20 cellular contexts compared by ENCODE assay signal in the genomic region with DNA sequence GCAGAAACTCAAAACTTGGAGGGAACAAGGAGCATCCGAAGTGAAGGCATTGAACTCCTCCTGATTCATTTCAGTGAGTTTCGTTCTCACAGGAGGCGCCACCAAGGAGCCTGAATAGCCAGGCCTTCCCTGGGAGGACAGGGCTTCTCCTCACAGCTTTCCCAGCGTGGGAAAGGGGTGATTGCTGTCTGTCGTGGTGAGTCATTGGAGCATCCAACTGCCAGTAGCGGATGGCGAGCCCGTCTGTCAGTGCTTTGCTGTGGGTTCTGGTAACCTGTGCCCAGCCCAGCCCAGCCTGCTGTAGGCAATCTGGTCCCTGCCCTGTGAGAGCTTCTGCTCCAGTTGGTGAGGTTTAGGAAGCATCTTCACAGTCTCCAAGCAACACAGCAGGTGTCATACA. TPM values are rescaled to one million over a fixed set of nuclear protein-coding genes. Genes with fewer than 3 reads are reported as not detected.
DNase-seq lines count a peak whose midpoint lies in the region; ATAC-seq and TF ChIP-seq lines count a peak whose summit lies in the region.
"Had no signal": no experiment of that assay in that cellular context is flagged by ENCODE, and none has a peak within 500 bp of the region (broad histone marks: within the 10 kb centered on the region; RNA-seq: fewer than 3 reads in every experiment).

No MANE protein-coding gene starts in this region.

- no peak for ATAC-seq in right cardiac atrium
- no peak for ATAC-seq in GM21390 (IDR thresholded peaks at IDR 0.05; ENCODE audit: unreplicated experiment)
- ATAC-seq in GM19467 (IDR thresholded peaks at IDR 0.05; ENCODE audit: unreplicated experiment): no peak
- ATAC-seq: HCT116 had no signal

- TF ChIP-seq CTCF in HFFc6 (IDR thresholded peaks at IDR 0.05): no peak
- TF ChIP-seq CTCF in RWPE1 (conservative IDR thresholded peaks at IDR 0.05; ENCODE audit: low read depth): no peak
- no peak for TF ChIP-seq CTCF in Calu3 (IDR thresholded peaks at IDR 0.05; ENCODE audit: unreplicated experiment)

- BruUV-seq in Calu3 (replicated peaks; lab: Mats Ljungman, UMichigan): no TSS peak

- H3K4me1 ChIP-seq in right cardiac atrium (ENCODE audit: control insufficient read depth, insufficient read depth, low read length): peaks cover 6% of the 10 kb centered on the region
- peaks cover 76 to 82% (median 79%) of the 10 kb centered on the region in 3 donors for H3K4me1 ChIP-seq in skeletal muscle tissue (ENCODE audit: control insufficient read depth in 3 of 3, insufficient read depth in 3 of 3, low read length in 3 of 3)
- H3K4me1 ChIP-seq: SJCRH30 had no signal

- H3K9me3 Mint-ChIP-seq in HFFc6: no peaks in the 10 kb centered on the region
- no peaks in the 10 kb centered on the region for H3K9me3 Mint-ChIP-seq in Calu3 (ENCODE audit: low read depth, unreplicated experiment)
- H3K9me3 Mint-ChIP-seq: CD14-positive monocyte had no signal

- peaks cover 61 to 64% (median 62%) of the 10 kb centered on the region in 3 donors for H3K36me3 ChIP-seq in skeletal muscle tissue (ENCODE audit: control insufficient read depth in 3 of 3, insufficient read depth in 3 of 3, low read length in 3 of 3)

- H3K27ac Mint-ChIP-seq in HFFc6 (peak overlapping the region; percentile 24; the same call in 1 of the 2 replicates), Calu3 (ENCODE audit: unreplicated experiment) (no peak overlapping the region)

- H3K27ac ChIP-seq in RWPE1 (peak overlapping the region; percentile 81), right cardiac atrium (ENCODE audit: low read length) (peak overlapping the region; percentile 79), skeletal muscle tissue (ENCODE audit: low read depth, low read length) (peak overlapping the region; percentile 51)
- H3K27ac ChIP-seq: SJCRH30 had no signal

- peak overlapping the region in 2 of 3 donors; percentile 67 to 76 for H3K9ac ChIP-seq in skeletal muscle tissue (ENCODE audit: low read depth in 1 of 3, low read length in 3 of 3)

- H3K9me3 ChIP-seq in right cardiac atrium (ENCODE audit: control insufficient read depth, low read length) (no peaks in the 10 kb centered on the region), skeletal muscle tissue (ENCODE audit: control insufficient read depth in 3 of 3, low read length in 3 of 3) (no peaks in the 10 kb centered on the region)
- H3K9me3 ChIP-seq: SJCRH30 had no signal

- H3K4me3 Mint-ChIP-seq in HFFc6 (no peak overlapping the region), Calu3 (ENCODE audit: low read depth, unreplicated experiment) (no peak overlapping the region)
- H3K4me3 Mint-ChIP-seq: CD14-positive monocyte had no signal

- CTCF ChIA-PET in RWPE1 (lab: Yijun Ruan, JAX) (no interaction called here), Calu3 (lab: Charles Lee) (interaction anchor here (0.5 to 0.6 kb wide), 2 partner anchors 13 to 1071 kb away, joined by 3 read pairs; no protein-coding TSS in a partner anchor)

- H3K27me3 ChIP-seq in right cardiac atrium (ENCODE audit: control insufficient read depth, insufficient read depth) (no peaks in the 10 kb centered on the region), skeletal muscle tissue (ENCODE audit: control insufficient read depth in 3 of 3, insufficient read depth in 3 of 3, low read length in 3 of 3) (no peaks in the 10 kb centered on the region)
- H3K27me3 ChIP-seq: SJCRH30 had no signal

- H3K36me3 Mint-ChIP-seq in HFFc6 (ENCODE audit: low read depth) (peaks cover 29% of the 10 kb centered on the region), Calu3 (ENCODE audit: insufficient read depth, unreplicated experiment) (peaks cover 84% of the 10 kb centered on the region)

- peaks cover 8% of the 10 kb centered on the region for H3K27me3 Mint-ChIP-seq in HFFc6 (ENCODE audit: insufficient read depth)
- H3K27me3 Mint-ChIP-seq in Calu3 (ENCODE audit: unreplicated experiment): no peaks in the 10 kb centered on the region

- intact Hi-C loops in right cardiac atrium (cut with DNase I) (no loop called here), Calu3 (cut with micrococcal nuclease; ENCODE audit: unreplicated experiment) (no loop called here)

- WGBS in right cardiac atrium: 84% methylated on average over 8 of the region's 8 CpGs

- DNase-seq in HFFc6: no peak
- no peak for DNase-seq in RWPE1 (ENCODE audit: low spot score)
- DNase-seq in right cardiac atrium: no peak
- no peak for DNase-seq in Calu3
- DNase-seq: ACHN, AML-193, COR-L47, EL, MV-4-11, NCI-H1417, NCI-H1930, NCI-H2171, NCI-H446, NCI-H69, SJCRH30 had no signal

- H3K4me1 Mint-ChIP-seq in HFFc6 (ENCODE audit: low read depth): peaks cover 9% of the 10 kb centered on the region
- H3K4me1 Mint-ChIP-seq in Calu3 (ENCODE audit: low read depth, unreplicated experiment): no peaks in the 10 kb centered on the region
- H3K4me1 Mint-ChIP-seq: CD14-positive monocyte had no signal

- POLR2A ChIA-PET in RWPE1 (lab: Yijun Ruan, JAX; ENCODE audit: low non-redundant PET): interaction anchor here (0.6 kb wide), 1 partner anchor 30 kb away, joined by 4 read pairs; no protein-coding TSS in a partner anchor

- H3K4me3 ChIP-seq in right cardiac atrium (ENCODE audit: low read length) (no peak overlapping the region), skeletal muscle tissue (ENCODE audit: low read length in 3 of 3) (peak overlapping the region in 1 of 3 donors; percentile 22)
- H3K4me3 ChIP-seq: SJCRH30 had no signal

RNA-seq across cellular contexts. Expression of gene PLCD3, which starts 28.3 kb away (rescaled TPM):
- total RNA-seq in HFFc6 (2021; fragmentation: NEBNext Ultra II Directional; extraction: Animal tissue kit (Norgen Biotek cat#: 25700)): 100 to 1,000 TPM in 1 of 6 experiments, 10 to 100 TPM in 5; 77.2 to 112 (median 83.8) TPM
- total RNA-seq in right cardiac atrium (100 to 1,000 TPM in 3 of 4 donors, 10 to 100 TPM in 1; 94.2 to 164 (median 138) TPM), skeletal muscle tissue (12.0 TPM), Calu3 (2022) (34.4 and 64.3 TPM in 2 replicates)
- 100 TPM for polyA plus RNA-seq in right cardiac atrium

RNA-seq across cellular contexts. Expression of gene ACBD4, which starts 31.5 kb away (rescaled TPM):
- total RNA-seq in HFFc6 (2021; fragmentation: NEBNext Ultra II Directional; extraction: Animal tissue kit (Norgen Biotek cat#: 25700)): 1 to 10 TPM; 5.0 to 8.0 (median 6.5) TPM
- total RNA-seq in right cardiac atrium (10 to 100 TPM; 11.9 to 14.8 (median 12.6) TPM), skeletal muscle tissue (3.1 TPM), Calu3 (2022) (21.8 and 23.2 TPM in 2 replicates)
- polyA plus RNA-seq in right cardiac atrium: 12.0 TPM

RNA-seq across cellular contexts. Expression of gene NMT1, which starts 42.9 kb away (rescaled TPM):
- 100 to 1,000 TPM; 135 to 152 (median 142) TPM for total RNA-seq in HFFc6 (2021; fragmentation: NEBNext Ultra II Directional; extraction: Animal tissue kit (Norgen Biotek cat#: 25700))
- 100 to 1,000 TPM in 1 of 4 donors, 10 to 100 TPM in 3; 66.3 to 105 (median 72.2) TPM for total RNA-seq in right cardiac atrium
- polyA plus RNA-seq in right cardiac atrium: 33.4 TPM
- 35.5 TPM for total RNA-seq in skeletal muscle tissue
- 185 and 216 TPM in 2 replicates for total RNA-seq in Calu3 (2022)

RNA-seq across cellular contexts. Expression of gene HEXIM1, which starts 44.2 kb away (rescaled TPM):
- 10 to 100 TPM; 31.8 to 42.0 (median 34.5) TPM for total RNA-seq in HFFc6 (2021; fragmentation: NEBNext Ultra II Directional; extraction: Animal tissue kit (Norgen Biotek cat#: 25700))
- total RNA-seq in right cardiac atrium (10 to 100 TPM; 37.1 to 42.6 (median 40.6) TPM), skeletal muscle tissue (14.6 TPM), Calu3 (2022) (57.2 and 64.7 TPM in 2 replicates)
- polyA plus RNA-seq in right cardiac atrium: 21.2 TPM

RNA-seq across cellular contexts. Expression of gene DCAKD, which starts 52.6 kb away (rescaled TPM):
- total RNA-seq in HFFc6 (2021; fragmentation: NEBNext Ultra II Directional; extraction: Animal tissue kit (Norgen Biotek cat#: 25700)): 10 to 100 TPM; 34.0 to 38.9 (median 35.8) TPM
- total RNA-seq in right cardiac atrium (10 to 100 TPM; 36.3 to 40.2 (median 37.2) TPM), skeletal muscle tissue (20.9 TPM), Calu3 (2022) (20.5 and 21.7 TPM in 2 replicates)
- 23.6 TPM for polyA plus RNA-seq in right cardiac atrium
